In the genomic region with DNA sequence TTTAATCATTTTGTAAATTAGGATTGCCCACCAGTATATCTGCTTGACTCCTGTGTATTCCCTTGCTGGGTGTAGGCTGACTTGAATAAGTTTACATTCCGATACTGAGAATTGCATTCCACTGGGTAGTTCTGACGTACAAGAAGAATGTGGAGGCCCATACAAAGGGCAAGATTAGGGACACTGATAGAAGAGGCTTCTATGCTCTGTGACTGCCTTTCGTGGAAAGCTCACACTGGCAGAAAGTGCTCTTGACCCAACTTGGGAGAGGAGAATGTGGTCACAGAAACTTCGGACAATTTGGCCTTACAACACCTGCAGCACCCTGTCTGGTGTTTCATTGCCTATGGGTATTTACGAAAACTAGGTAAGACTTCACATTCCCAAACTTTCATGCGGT, we compare ENCODE assay signal across 9 cellular contexts.
DNase-seq lines count a peak whose midpoint lies in the region; ATAC-seq and TF ChIP-seq lines count a peak whose summit lies in the region.
"Had no signal": no experiment of that assay in that cellular context is flagged by ENCODE, and none has a peak within 500 bp of the region (broad histone marks: within the 10 kb centered on the region; RNA-seq: fewer than 3 reads in every experiment).

No MANE protein-coding gene starts in this region.

- H3K4me2 ChIP-seq in fibroblast of lung (ENCODE audit: extremely low read depth, insufficient read depth, low read length) = peak overlapping the region; percentile 90

- H3K9me3 ChIP-seq in fibroblast of lung (ENCODE audit: control insufficient read depth, insufficient read depth, low read depth, low read length) = no peaks in the 10 kb centered on the region
- no peaks in the 10 kb centered on the region for H3K9me3 ChIP-seq in muscle layer of duodenum (ENCODE audit: control insufficient read depth in 1 of 2, low read length in 2 of 2)

- H3K27ac ChIP-seq in fibroblast of lung (ENCODE audit: insufficient read depth, low read length) (peak overlapping the region; percentile 86), muscle layer of duodenum (ENCODE audit: low read length) (peak overlapping the region; percentile 50)

- H3K79me2 ChIP-seq in fibroblast of lung (ENCODE audit: control insufficient read depth, insufficient read depth, low read length) = peaks cover 45% of the 10 kb centered on the region

- CTCF ChIA-PET in AG04449 (lab: Yijun Ruan, JAX) = interaction anchor here (1.4 to 2.0 kb wide), 2 partner anchors 14 to 193 kb away, joined by 3 to 7 read pairs; no protein-coding TSS in a partner anchor

- H3K27me3 ChIP-seq in fibroblast of lung (ENCODE audit: control insufficient read depth, insufficient read depth, low read length) (no peaks in the 10 kb centered on the region), muscle layer of duodenum (ENCODE audit: low read depth, low read length) (no peaks in the 10 kb centered on the region)

- ATAC-seq in GM19324 (IDR thresholded peaks at IDR 0.05; ENCODE audit: low FRiP score, unreplicated experiment) = no peak
- no peak for ATAC-seq in GM18867 (IDR thresholded peaks at IDR 0.05; ENCODE audit: unreplicated experiment)

- H3K4me1 ChIP-seq in fibroblast of lung (ENCODE audit: control insufficient read depth, extremely low read depth, insufficient read depth, low read length) (peaks cover 11% of the 10 kb centered on the region), muscle layer of duodenum (ENCODE audit: control insufficient read depth in 1 of 2, insufficient read depth in 2 of 2, low read length in 2 of 2) (peaks cover 0 to 5% of the 10 kb centered on the region in 2 donors)

- POLR2A ChIA-PET in AG04449 (lab: Yijun Ruan, JAX) = no interaction called here

- H3K9ac ChIP-seq in fibroblast of lung (ENCODE audit: insufficient read depth, low read length) = peak overlapping the region; percentile 26

- no peak overlapping the region for H2AFZ ChIP-seq in fibroblast of lung (ENCODE audit: low read length)

- peak overlapping the region; percentile 25; the same call in 1 of the 2 replicates for H3K4me3 ChIP-seq in AG04449 (ENCODE audit: low read depth, low read length)
- peak overlapping the region; percentile 2 to 66 (median 48) for H3K4me3 ChIP-seq in fibroblast of lung (replicated peaks in 1 of 4; ENCODE audit: control extremely low read depth in 1 of 4, insufficient read depth in 1 of 4, low read depth in 3 of 4, low read length in 4 of 4)
- peak overlapping the region; percentile 21 to 27 for H3K4me3 ChIP-seq in muscle layer of duodenum (ENCODE audit: low read depth in 1 of 2, low read length in 2 of 2)

- H3K36me3 ChIP-seq in fibroblast of lung (ENCODE audit: control insufficient read depth, insufficient read depth, low read length) (no peaks in the 10 kb centered on the region), muscle layer of duodenum (ENCODE audit: control insufficient read depth in 1 of 2, insufficient read depth in 2 of 2, low read length in 2 of 2) (no peaks in the 10 kb centered on the region)

- DNase-seq in AG04449 (ENCODE audit: low read depth, low spot score) (peak; percentile 77), NCI-H460 (ENCODE audit: extremely low read depth, low read depth) (peak; percentile 71), fibroblast of lung (ENCODE audit: low read depth in 2 of 2) (peak; percentile 80 to 95), Ammon's horn (ENCODE audit: low spot score) (no peak), NCI-H510A treated with DMSO at 0.1 percent for 48 hours (lab: John Stamatoyannopoulos, UW) (no peak)
- DNase-seq: NCI-H1436 treated with DMSO at 0.1 percent for 48 hours had no signal

- no peaks in the 10 kb centered on the region for H4K20me1 ChIP-seq in fibroblast of lung (ENCODE audit: control insufficient read depth, extremely low read depth, insufficient read depth, low read length)

- TF ChIP-seq CTCF in AG04449 (IDR thresholded peaks at IDR 0.05; ENCODE audit: insufficient read depth, low read length, missing control alignments) = no peak
- TF ChIP-seq CTCF in fibroblast of lung (conservative IDR thresholded peaks at IDR 0.05 in 1 of 2, IDR thresholded peaks at IDR 0.05 in 1 of 2; ENCODE audit: low read depth in 1 of 2, low read length in 2 of 2) = no peak

Comparison
In these comparisons a context has a peak if more than half of its experiments do, and no peak if none do; other contexts are left out.
1. DNase-seq: peak in AG04449 (single experiment), NCI-H460 (single experiment) and fibroblast of lung (2 of 2); none in Ammon's horn (single experiment) and NCI-H510A treated with DMSO at 0.1 percent for 48 hours (single experiment).
2. Peak in every context shown above with its lines, with median percentiles within 50 percentile points of each other: H3K4me3 ChIP-seq.